In the genomic region with DNA sequence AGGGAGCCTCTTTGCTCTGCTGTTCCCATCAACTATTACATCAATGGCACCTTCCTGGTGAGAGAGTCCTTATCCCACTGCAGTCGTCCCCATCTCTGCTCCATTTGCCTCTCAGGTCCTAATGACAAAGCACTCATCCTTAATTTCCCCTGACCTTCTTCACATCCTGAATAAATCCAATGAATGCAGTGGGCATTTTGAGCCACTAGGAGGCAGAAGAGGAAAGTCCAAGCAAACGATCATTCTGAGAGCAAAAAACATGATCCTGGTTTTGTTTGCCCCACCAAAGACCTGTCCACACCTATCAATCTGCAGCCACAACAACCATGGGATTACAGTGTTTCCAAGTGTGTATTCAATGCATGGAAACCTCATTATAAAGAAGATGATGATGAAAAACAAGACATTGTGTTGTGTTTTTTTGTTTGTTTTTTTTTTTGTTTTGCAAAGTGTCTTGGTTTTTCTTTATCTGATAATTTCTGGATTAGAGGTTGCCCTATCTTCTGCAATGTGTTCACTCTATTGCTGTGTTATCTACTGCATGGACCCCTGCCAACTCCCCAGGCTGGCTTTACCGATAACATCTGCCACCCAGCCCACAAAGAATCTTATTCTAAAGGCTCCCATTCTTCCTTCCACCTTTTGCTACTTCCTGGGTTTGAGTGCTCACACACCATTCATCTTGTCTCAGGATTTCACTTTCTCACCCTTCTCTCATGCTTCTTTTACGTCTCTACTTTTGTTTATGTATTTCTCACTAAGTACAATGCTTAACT, we compare ENCODE assay signal across 8 cellular contexts.
DNase-seq lines count a peak whose midpoint lies in the region; ATAC-seq and TF ChIP-seq lines count a peak whose summit lies in the region.

No MANE protein-coding gene starts in this region.

- H3K27me3 ChIP-seq in heart left ventricle (no peaks in the 10 kb centered on the region), endodermal cell (ENCODE audit: control insufficient read depth, insufficient read depth, low read length, poor library complexity, severe bottlenecking) (no peaks in the 10 kb centered on the region)

- H3K27ac Mint-ChIP-seq in endodermal cell (no peak overlapping the region), T-helper 17 cell (no peak overlapping the region)

- TF ChIP-seq POLR2A in heart left ventricle (IDR thresholded peaks at IDR 0.05): no peak

- H3K4me3 ChIP-seq in heart left ventricle: no peak overlapping the region
- peak overlapping the region; percentile 35 for H3K4me3 ChIP-seq in endodermal cell (ENCODE audit: low read length)

- no peak overlapping the region for H3K27ac ChIP-seq in heart left ventricle
- H3K27ac ChIP-seq in endodermal cell (ENCODE audit: low read depth, low read length): no peak overlapping the region

- H3K9ac ChIP-seq in endodermal cell (ENCODE audit: extremely low read depth, low read length, poor library complexity, severe bottlenecking): no peak overlapping the region

- H3K9me3 ChIP-seq in heart left ventricle: no peaks in the 10 kb centered on the region
- no peaks in the 10 kb centered on the region for H3K9me3 ChIP-seq in endodermal cell (ENCODE audit: control insufficient read depth, low read length)
- H3K9me3 ChIP-seq in T-helper 17 cell (ENCODE audit: control insufficient read depth, low read length, poor library complexity, severe bottlenecking): no peaks in the 10 kb centered on the region

- H3K27me3 Mint-ChIP-seq in endodermal cell (ENCODE audit: insufficient read depth): peaks cover 2% of the 10 kb centered on the region
- H3K27me3 Mint-ChIP-seq in T-helper 17 cell: peaks cover 5% of the 10 kb centered on the region

- intact Hi-C loops in heart left ventricle (cut with DNase I): no loop called here
- intact Hi-C loops in cardiac septum (cut with DNase I): no loop called here

- H3K36me3 Mint-ChIP-seq in endodermal cell (ENCODE audit: low read depth): peaks cover 1% of the 10 kb centered on the region
- H3K36me3 Mint-ChIP-seq in T-helper 17 cell (ENCODE audit: low read depth): no peaks in the 10 kb centered on the region

- peaks cover 35% of the 10 kb centered on the region for H3K4me1 Mint-ChIP-seq in endodermal cell
- H3K4me1 Mint-ChIP-seq in T-helper 17 cell: no peaks in the 10 kb centered on the region

- TF ChIP-seq CTCF in heart left ventricle (IDR thresholded peaks at IDR 0.05) (peak; percentile 23 to 56 (median 42)), endodermal cell (conservative IDR thresholded peaks at IDR 0.05) (peak; percentile 95)

- DNase-seq in heart left ventricle (no peak), cardiac septum (ENCODE audit: low spot score) (no peak), NCI-H774 (lab: John Stamatoyannopoulos, UW) (peak; percentile 43), endodermal cell (peak; percentile 84), occipital lobe (lab: John Stamatoyannopoulos, UW) (peak; percentile 4), T-helper 17 cell (no peak)

- H3K4me1 ChIP-seq in heart left ventricle: no peaks in the 10 kb centered on the region
- peaks cover 8% of the 10 kb centered on the region for H3K4me1 ChIP-seq in endodermal cell (ENCODE audit: control insufficient read depth, insufficient read depth, low read length)

- no peak overlapping the region for H3K4me3 Mint-ChIP-seq in endodermal cell
- no peak overlapping the region for H3K4me3 Mint-ChIP-seq in T-helper 17 cell

- ATAC-seq in heart left ventricle: no peak
- peak; percentile 73 for ATAC-seq in HG02870 (IDR thresholded peaks at IDR 0.05; ENCODE audit: unreplicated experiment)
- ATAC-seq in T-helper 17 cell: no peak
- no peak for ATAC-seq in GM19023 (IDR thresholded peaks at IDR 0.05; ENCODE audit: unreplicated experiment)

- H3K36me3 ChIP-seq in heart left ventricle: no peaks in the 10 kb centered on the region
- H3K36me3 ChIP-seq in endodermal cell (ENCODE audit: control insufficient read depth, insufficient read depth, low read length): no peaks in the 10 kb centered on the region

- WGBS in heart left ventricle, 4 donors: 5 to 9% (median 5%) methylated on average over 4 of the region's 4 CpGs
- 15 to 22% methylated on average over 3 to 4 of the region's 4 CpGs for WGBS in endodermal cell (ENCODE audit: insufficient coverage in 1 of 2, insufficient read length in 1 of 2), 2 experiments

- H3K9me3 Mint-ChIP-seq in endodermal cell: no peaks in the 10 kb centered on the region

Comparison
In these comparisons a context has a peak if more than half of its experiments do, and no peak if none do; other contexts are left out.
1. DNase-seq: peak in NCI-H774 (single experiment), endodermal cell (single experiment) and occipital lobe (single experiment); none in heart left ventricle (0 of 5), cardiac septum (single experiment) and T-helper 17 cell (0 of 3).